Comparison of ENCODE assay signal across 15 cellular contexts in genomic region chr20:34017610-34018009, GRCh38. TPM values are rescaled to one million over a fixed set of nuclear protein-coding genes. Genes with fewer than 3 reads are reported as not detected.
DNase-seq lines count a peak whose midpoint lies in the region; ATAC-seq and TF ChIP-seq lines count a peak whose summit lies in the region.
"Had no signal": no experiment of that assay in that cellular context is flagged by ENCODE, and none has a peak within 500 bp of the region (broad histone marks: within the 10 kb centered on the region; RNA-seq: fewer than 3 reads in every experiment).

No MANE protein-coding gene starts in this region.

- H3K4me3 Mint-ChIP-seq in CD4-positive, CD25-positive, alpha-beta regulatory T cell: peak overlapping the region in 1 of 4 donors; percentile 4
- H3K4me3 Mint-ChIP-seq in endothelial cell (ENCODE audit: unreplicated experiment): no peak overlapping the region
- no peak overlapping the region for H3K4me3 Mint-ChIP-seq in activated T-helper 2 cell treated with anti-CD3 and anti-CD28 coated beads, Interferon-gamma antibody, Interleukin-2, Interleukin-4, amounts not matched to agents 10 μg/mL and 5 μg/mL and 100 μg/mL, durations not matched to agents 14 hours and 24 hours and 36 hours (ENCODE audit: low read depth)
- H3K4me3 Mint-ChIP-seq: activated T-cell treated with anti-CD3 and anti-CD28 coated beads, Interleukin-2, amount 50 U/mL, for 4 hours; stimulated activated naive CD8-positive, alpha-beta T cell treated with anti-CD3 and anti-CD28 coated beads, Interleukin-15, amount 100 ng/mL, for 72 hours; T-helper 1 cell treated with Interleukin-12 subunit alpha and Interleukin-12 subunit beta and Interleukin-4 antibody, amounts not matched to agents 30 μg/mL and 1 μg/mL, for 36 hours had no signal

- no peak overlapping the region for H3K4me3 ChIP-seq in CD4-positive, CD25-positive, alpha-beta regulatory T cell (ENCODE audit: low read depth, low read length)
- H3K4me3 ChIP-seq in left lung: no peak overlapping the region
- H3K4me3 ChIP-seq: left ventricle myocardium inferior had no signal

- no peak for ATAC-seq in CD4-positive, CD25-positive, alpha-beta regulatory T cell (ENCODE audit: low read depth in 2 of 2)
- ATAC-seq in left lung (peak; percentile 7), sciatic nerve (no peak), GM21390 (IDR thresholded peaks at IDR 0.05; ENCODE audit: unreplicated experiment) (no peak)
- ATAC-seq: activated T-cell treated with anti-CD3 and anti-CD28 coated beads, Interleukin-2, amount 50 U/mL, for 4 hours; stimulated activated naive CD8-positive, alpha-beta T cell treated with anti-CD3 and anti-CD28 coated beads, Interleukin-15, amount 100 ng/mL, for 72 hours had no signal

- no peaks in the 10 kb centered on the region for H3K27me3 Mint-ChIP-seq in CD4-positive, CD25-positive, alpha-beta regulatory T cell
- no peaks in the 10 kb centered on the region for H3K27me3 Mint-ChIP-seq in endothelial cell (ENCODE audit: unreplicated experiment)
- no peaks in the 10 kb centered on the region for H3K27me3 Mint-ChIP-seq in activated T-helper 2 cell treated with anti-CD3 and anti-CD28 coated beads, Interferon-gamma antibody, Interleukin-2, Interleukin-4, amounts not matched to agents 10 μg/mL and 5 μg/mL and 100 μg/mL, durations not matched to agents 14 hours and 24 hours and 36 hours (ENCODE audit: low read depth)
- H3K27me3 Mint-ChIP-seq: stimulated activated naive CD8-positive, alpha-beta T cell treated with anti-CD3 and anti-CD28 coated beads, Interleukin-15, amount 100 ng/mL, for 72 hours had no signal

- H3K4me1 ChIP-seq in CD4-positive, CD25-positive, alpha-beta regulatory T cell (ENCODE audit: control insufficient read depth, insufficient read depth, low read length, poor library complexity, severe bottlenecking): peaks cover 49% of the 10 kb centered on the region
- peaks cover 3 to 73% of the 10 kb centered on the region in 2 donors for H3K4me1 ChIP-seq in left lung

- DNase-seq in CD4-positive, CD25-positive, alpha-beta regulatory T cell: no peak
- DNase-seq in HT1080 (ENCODE audit: low read depth) (peak; percentile 95), astrocyte of the hippocampus (ENCODE audit: low read depth, low spot score) (peak; percentile 83), left lung (no peak), sciatic nerve (ENCODE audit: low spot score) (no peak), endothelial cell (ENCODE audit: low spot score) (no peak)
- no peak for DNase-seq in activated T-helper 2 cell treated with anti-CD3 and anti-CD28 coated beads, Interferon-gamma antibody, Interleukin-2, Interleukin-4, amounts not matched to agents 10 μg/mL and 5 μg/mL and 100 μg/mL, durations not matched to agents 14 hours and 24 hours and 36 hours (ENCODE audit: low spot score)
- DNase-seq: activated T-cell treated with anti-CD3 and anti-CD28 coated beads, Interleukin-2, amount 50 U/mL, for 4 hours; DMS53; effector memory CD4-positive, alpha-beta T cell; left ventricle myocardium inferior; small intestine; stimulated activated naive CD8-positive, alpha-beta T cell treated with anti-CD3 and anti-CD28 coated beads, Interleukin-15, amount 100 ng/mL, for 72 hours had no signal

- no peak overlapping the region for H3K27ac ChIP-seq in CD4-positive, CD25-positive, alpha-beta regulatory T cell (ENCODE audit: insufficient read depth, low read length, poor library complexity, severe bottlenecking)
- H3K27ac ChIP-seq in left lung: no peak overlapping the region
- H3K27ac ChIP-seq: left ventricle myocardium inferior had no signal

- no peaks in the 10 kb centered on the region for H3K9me3 ChIP-seq in CD4-positive, CD25-positive, alpha-beta regulatory T cell (ENCODE audit: control insufficient read depth in 2 of 2, low read length in 2 of 2)
- no peaks in the 10 kb centered on the region for H3K9me3 ChIP-seq in left lung

- peak overlapping the region; percentile 2 to 51 (median 48) for H3K27ac Mint-ChIP-seq in CD4-positive, CD25-positive, alpha-beta regulatory T cell
- H3K27ac Mint-ChIP-seq in endothelial cell (ENCODE audit: unreplicated experiment): no peak overlapping the region
- H3K27ac Mint-ChIP-seq in activated T-helper 2 cell treated with anti-CD3 and anti-CD28 coated beads, Interferon-gamma antibody, Interleukin-2, Interleukin-4, amounts not matched to agents 10 μg/mL and 5 μg/mL and 100 μg/mL, durations not matched to agents 14 hours and 24 hours and 36 hours: no peak overlapping the region
- H3K27ac Mint-ChIP-seq: T-helper 1 cell treated with Interleukin-12 subunit alpha and Interleukin-12 subunit beta and Interleukin-4 antibody, amounts not matched to agents 30 μg/mL and 1 μg/mL, for 36 hours had no signal

- no peaks in the 10 kb centered on the region for H3K27me3 ChIP-seq in CD4-positive, CD25-positive, alpha-beta regulatory T cell (ENCODE audit: control insufficient read depth, insufficient read depth, low read length)
- H3K27me3 ChIP-seq in left lung: no peaks in the 10 kb centered on the region

- peaks cover 42 to 89% (median 79%) of the 10 kb centered on the region in 4 donors for H3K4me1 Mint-ChIP-seq in CD4-positive, CD25-positive, alpha-beta regulatory T cell
- H3K4me1 Mint-ChIP-seq in endothelial cell (ENCODE audit: unreplicated experiment): peaks cover 26% of the 10 kb centered on the region
- peaks cover 57% of the 10 kb centered on the region for H3K4me1 Mint-ChIP-seq in activated T-helper 2 cell treated with anti-CD3 and anti-CD28 coated beads, Interferon-gamma antibody, Interleukin-2, Interleukin-4, amounts not matched to agents 10 μg/mL and 5 μg/mL and 100 μg/mL, durations not matched to agents 14 hours and 24 hours and 36 hours (ENCODE audit: low read depth)

- peaks cover 0 to 2% (median 0%) of the 10 kb centered on the region in 7 donors for H3K9me3 Mint-ChIP-seq in CD4-positive, CD25-positive, alpha-beta regulatory T cell
- H3K9me3 Mint-ChIP-seq in endothelial cell (ENCODE audit: unreplicated experiment): no peaks in the 10 kb centered on the region
- H3K9me3 Mint-ChIP-seq in activated T-helper 2 cell treated with anti-CD3 and anti-CD28 coated beads, Interferon-gamma antibody, Interleukin-2, Interleukin-4, amounts not matched to agents 10 μg/mL and 5 μg/mL and 100 μg/mL, durations not matched to agents 14 hours and 24 hours and 36 hours: no peaks in the 10 kb centered on the region
- H3K9me3 Mint-ChIP-seq: activated T-cell treated with anti-CD3 and anti-CD28 coated beads, Interleukin-2, amount 50 U/mL, for 4 hours; stimulated activated naive CD8-positive, alpha-beta T cell treated with anti-CD3 and anti-CD28 coated beads, Interleukin-15, amount 100 ng/mL, for 72 hours; T-helper 1 cell treated with Interleukin-12 subunit alpha and Interleukin-12 subunit beta and Interleukin-4 antibody, amounts not matched to agents 30 μg/mL and 1 μg/mL, for 36 hours had no signal

- intact Hi-C loops in left lung (cut with DNase I): no loop called here
- intact Hi-C loops in sciatic nerve (cut with DNase I): no loop called here
- intact Hi-C loops in activated T-helper 2 cell treated with anti-CD3 and anti-CD28 coated beads, Interferon-gamma antibody, Interleukin-2, Interleukin-4, amounts not matched to agents 10 μg/mL and 5 μg/mL and 100 μg/mL, durations not matched to agents 14 hours and 24 hours and 36 hours (cut with micrococcal nuclease): no loop called here

- no peaks in the 10 kb centered on the region for H3K36me3 Mint-ChIP-seq in CD4-positive, CD25-positive, alpha-beta regulatory T cell
- peaks cover 5% of the 10 kb centered on the region for H3K36me3 Mint-ChIP-seq in endothelial cell (ENCODE audit: low read depth, unreplicated experiment)
- peaks cover 14% of the 10 kb centered on the region for H3K36me3 Mint-ChIP-seq in activated T-helper 2 cell treated with anti-CD3 and anti-CD28 coated beads, Interferon-gamma antibody, Interleukin-2, Interleukin-4, amounts not matched to agents 10 μg/mL and 5 μg/mL and 100 μg/mL, durations not matched to agents 14 hours and 24 hours and 36 hours (ENCODE audit: low read depth)

- TF ChIP-seq CTCF in left lung (IDR thresholded peaks at IDR 0.05) (no peak), endothelial cell (IDR thresholded peaks at IDR 0.05; ENCODE audit: unreplicated experiment) (no peak)

- H3K36me3 ChIP-seq in CD4-positive, CD25-positive, alpha-beta regulatory T cell (ENCODE audit: control insufficient read depth, insufficient read depth, low read length): peaks cover 5% of the 10 kb centered on the region
- no peaks in the 10 kb centered on the region for H3K36me3 ChIP-seq in left lung
- H3K36me3 ChIP-seq: left ventricle myocardium inferior had no signal

RNA-seq across cellular contexts. Expression of gene RALY, which starts 23.9 kb away (rescaled TPM):
- 170 TPM for total RNA-seq in CD4-positive, CD25-positive, alpha-beta regulatory T cell
- 100 to 1,000 TPM; 160 to 216 (median 194) TPM for polyA plus RNA-seq in CD4-positive, CD25-positive, alpha-beta regulatory T cell
- 99.9 and 128 TPM in 2 replicates for total RNA-seq in HT1080 (2014; rRNA removed; shearing (Covaris generic))
- polyA plus RNA-seq in HT1080 (2015; cell fraction: cytosol; rRNA removed): 163 and 183 TPM in 2 replicates
- polyA plus RNA-seq in HT1080 (2015; cell fraction: nucleus; rRNA removed): 118 and 128 TPM in 2 replicates
- total RNA-seq in left lung: 100 to 1,000 TPM; 127 to 151 TPM
- 94.6 TPM for total RNA-seq in sciatic nerve
- total RNA-seq in endothelial cell (ENCODE audit: unreplicated experiment): 168 TPM
- total RNA-seq in activated T-helper 2 cell treated with anti-CD3 and anti-CD28 coated beads, Interferon-gamma antibody, Interleukin-2, Interleukin-4, amounts not matched to agents 10 μg/mL and 5 μg/mL and 100 μg/mL, durations not matched to agents 14 hours and 24 hours and 36 hours: 149 and 153 TPM in 2 replicates

Comparison
In these comparisons a context has a peak if more than half of its experiments do, and no peak if none do; other contexts are left out.
1. DNase-seq: peak in HT1080 (single experiment) and astrocyte of the hippocampus (single experiment); none in CD4-positive, CD25-positive, alpha-beta regulatory T cell (0 of 3), left lung (0 of 2), sciatic nerve (single experiment), endothelial cell (single experiment) and activated T-helper 2 cell treated with anti-CD3 and anti-CD28 coated beads, Interferon-gamma antibody, Interleukin-2, Interleukin-4, amounts not matched to agents 10 μg/mL and 5 μg/mL and 100 μg/mL, durations not matched to agents 14 hours and 24 hours and 36 hours (single experiment).
2. H3K27ac Mint-ChIP-seq: peak in CD4-positive, CD25-positive, alpha-beta regulatory T cell (3 of 3); none in endothelial cell (single experiment) and activated T-helper 2 cell treated with anti-CD3 and anti-CD28 coated beads, Interferon-gamma antibody, Interleukin-2, Interleukin-4, amounts not matched to agents 10 μg/mL and 5 μg/mL and 100 μg/mL, durations not matched to agents 14 hours and 24 hours and 36 hours (single experiment).